ENCODE assay signal across 1 cellular context in the genomic region with DNA sequence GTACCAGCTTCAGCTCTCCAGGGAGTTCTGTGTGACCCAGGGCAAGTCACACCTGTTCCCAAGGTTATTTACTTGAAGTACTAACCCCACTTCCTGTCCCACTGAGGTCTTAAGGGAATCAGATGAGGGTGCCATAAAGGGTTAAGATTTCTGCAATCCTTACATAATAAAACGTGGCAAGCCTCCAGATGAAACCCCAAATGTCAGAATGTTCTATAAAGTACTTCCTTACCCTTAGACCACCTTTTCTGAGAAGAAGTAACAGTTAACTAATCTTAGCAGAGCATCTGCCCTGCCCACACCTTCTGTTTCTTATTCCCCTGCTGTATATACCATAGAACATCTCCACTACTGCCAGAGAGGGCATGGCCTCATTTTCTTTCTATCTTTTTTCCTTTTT.
A peak's percentile ranks its signal among the peaks of the same experiment; 100 is the strongest.
TF ChIP-seq lines count a peak whose summit lies in the region.

No MANE protein-coding gene starts in this region.

TF ChIP-seq in K562, 482 proteins besides CTCF, POLR2A, EP300 and RAD21:
- TF ChIP-seq ZFPM2 (CRISPR knock-in tag; IDR thresholded peaks at IDR 0.05) (no peak), PTRF (tag; IDR thresholded peaks at IDR 0.05) (no peak), BRD9 (IDR thresholded peaks at IDR 0.05; ENCODE audit: low read depth, partially characterized antibody) (no peak), ZBTB2 (IDR thresholded peaks at IDR 0.05) (no peak), BRCA1 (IDR thresholded peaks at IDR 0.05) (no peak), BRCA1 (CRISPR knock-in tag; IDR thresholded peaks at IDR 0.05) (no peak), ZNF507 (tag; conservative IDR thresholded peaks at IDR 0.05) (no peak), TCF3 (CRISPR knock-in tag; IDR thresholded peaks at IDR 0.05) (0 out of 2 replicates have a peak, but pooled peaks have one; percentile 21)
